Comparison of ENCODE assay signal across 19 cellular contexts in genomic region chr2:39050109-39050508, GRCh38.
"Had no signal": no experiment of that assay in that cellular context is flagged by ENCODE, and none has a peak within 500 bp of the region (broad histone marks: within the 10 kb centered on the region; RNA-seq: fewer than 3 reads in every experiment).

No MANE protein-coding gene starts in this region.

- H2AFZ ChIP-seq: hepatocyte had no signal

- H3K27me3 Mint-ChIP-seq: activated naive CD8-positive, alpha-beta T cell treated with anti-CD3 and anti-CD28 coated beads for 36 hours; stimulated activated naive CD8-positive, alpha-beta T cell treated with anti-CD3 and anti-CD28 coated beads, Interleukin-15, amount 100 ng/mL, for 72 hours had no signal

- H3K4me1 ChIP-seq: colonic mucosa, psoas muscle, testis had no signal

- H3K4me1 Mint-ChIP-seq: activated naive CD8-positive, alpha-beta T cell treated with anti-CD3 and anti-CD28 coated beads for 36 hours; natural killer cell; stimulated activated naive CD8-positive, alpha-beta T cell treated with anti-CD3 and anti-CD28 coated beads, Interleukin-15, amount 100 ng/mL, for 72 hours had no signal

- H3K9me3 Mint-ChIP-seq: activated naive CD8-positive, alpha-beta T cell treated with anti-CD3 and anti-CD28 coated beads for 36 hours; activated T-cell treated with anti-CD3 and anti-CD28 coated beads, Interleukin-2, amount 50 U/mL, for 4 hours; natural killer cell; stimulated activated naive CD8-positive, alpha-beta T cell treated with anti-CD3 and anti-CD28 coated beads, Interleukin-15, amount 100 ng/mL, for 72 hours; T-helper 2 cell treated with Interferon-gamma antibody and Interleukin-4, amounts not matched to agents 5 μg/mL and 100 μg/mL, for 36 hours had no signal

- H3K4me2 ChIP-seq: hepatocyte had no signal

- H3K4me3 ChIP-seq: colonic mucosa, hepatocyte, mucosa of descending colon, psoas muscle, testis had no signal

- DNase-seq: activated CD4-positive, alpha-beta T cell treated with anti-CD3 and anti-CD28 coated beads for 1 hour; activated CD4-positive, alpha-beta T cell treated with anti-CD3 and anti-CD28 coated beads, Interleukin-2, amount 50 U/mL, for 48 hours; activated gamma-delta T cell treated with Interleukin-2 at 50 U/mL for 16 hours; activated naive CD8-positive, alpha-beta T cell treated with anti-CD3 and anti-CD28 coated beads for 36 hours; activated T-cell treated with anti-CD3 and anti-CD28 coated beads, Interleukin-2, amount 50 U/mL, for 4 hours; aorta; colonic mucosa; left colon; mucosa of descending colon; natural killer cell; occipital lobe; psoas muscle; stimulated activated CD4-positive, alpha-beta T cell treated with anti-CD3 and anti-CD28 coated beads, Interleukin-4, amount 100 ng/mL, for 1 hour; stimulated activated CD8-positive, alpha-beta memory T cell treated with anti-CD3 and anti-CD28 coated beads, Interleukin-4, amount 100 ng/mL, for 48 hours; stimulated activated naive CD8-positive, alpha-beta T cell treated with anti-CD3 and anti-CD28 coated beads, Interleukin-15, amount 100 ng/mL, for 72 hours; testis had no signal

- H3K36me3 ChIP-seq: colonic mucosa had no signal

- H3K4me3 Mint-ChIP-seq: activated naive CD8-positive, alpha-beta T cell treated with anti-CD3 and anti-CD28 coated beads for 36 hours; activated T-cell treated with anti-CD3 and anti-CD28 coated beads, Interleukin-2, amount 50 U/mL, for 4 hours; natural killer cell; stimulated activated naive CD8-positive, alpha-beta T cell treated with anti-CD3 and anti-CD28 coated beads, Interleukin-15, amount 100 ng/mL, for 72 hours; T-helper 2 cell treated with Interferon-gamma antibody and Interleukin-4, amounts not matched to agents 5 μg/mL and 100 μg/mL, for 36 hours had no signal

- H3K79me2 ChIP-seq: hepatocyte had no signal

- H3K27ac Mint-ChIP-seq: activated naive CD8-positive, alpha-beta T cell treated with anti-CD3 and anti-CD28 coated beads for 36 hours; natural killer cell; stimulated activated naive CD8-positive, alpha-beta T cell treated with anti-CD3 and anti-CD28 coated beads, Interleukin-15, amount 100 ng/mL, for 72 hours; T-helper 2 cell treated with Interferon-gamma antibody and Interleukin-4, amounts not matched to agents 5 μg/mL and 100 μg/mL, for 36 hours had no signal

- H3K27me3 ChIP-seq: colonic mucosa, hepatocyte, testis had no signal

- H3K27ac ChIP-seq: colonic mucosa, hepatocyte, psoas muscle, testis had no signal

- H3K9me3 ChIP-seq: colonic mucosa, mucosa of descending colon, psoas muscle, testis had no signal

- ATAC-seq: activated T-cell treated with anti-CD3 and anti-CD28 coated beads, Interleukin-2, amount 50 U/mL, for 4 hours; left colon; mucosa of descending colon; natural killer cell; psoas muscle; sciatic nerve; stimulated activated naive CD8-positive, alpha-beta T cell treated with anti-CD3 and anti-CD28 coated beads, Interleukin-15, amount 100 ng/mL, for 72 hours had no signal
